ENCODE assay signal across 1 cellular context in genomic region chr1:89762801-89763648, GRCh38.
TF ChIP-seq lines count a peak whose summit lies in the region.

No MANE protein-coding gene starts in this region.

TF ChIP-seq in SK-N-SH, 30 proteins besides CTCF, POLR2A, EP300 and RAD21 (continued from another document):
- TF ChIP-seq REST (IDR thresholded peaks at IDR 0.05; ENCODE audit: low read depth, low read length) (0 out of 2 replicates have a peak, but pooled peaks have one; percentile 3), FOXJ3 (CRISPR knock-in tag; IDR thresholded peaks at IDR 0.05) (no peak)
